In the genomic region with DNA sequence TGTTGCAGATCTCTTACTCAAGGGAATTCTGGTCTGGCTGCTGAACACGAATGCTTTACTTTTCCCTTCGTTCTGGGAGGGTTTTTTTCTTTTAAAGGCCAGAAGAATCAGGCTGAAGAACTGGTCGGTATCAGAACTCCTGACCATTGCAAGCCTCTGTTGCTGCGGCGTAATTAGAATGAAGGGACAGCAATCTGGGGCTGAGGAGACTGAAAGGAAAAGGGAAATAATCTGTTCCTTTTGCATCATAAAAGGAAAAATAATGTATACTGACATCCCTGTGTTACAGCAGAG, we compare ENCODE assay signal across 8 cellular contexts. TPM values are rescaled to one million over a fixed set of nuclear protein-coding genes. Genes with fewer than 3 reads are reported as not detected.
DNase-seq lines count a peak whose midpoint lies in the region; ATAC-seq and TF ChIP-seq lines count a peak whose summit lies in the region.

No MANE protein-coding gene starts in this region.

- DNase-seq in stimulated activated naive CD8-positive, alpha-beta T cell treated with anti-CD3 and anti-CD28 coated beads, Interleukin-15, Interleukin-2, amounts not matched to agents 100 U/mL and 50 U/mL, for 24 hours: no peak
- DNase-seq in breast epithelium (ENCODE audit: low spot score in 2 of 2): no peak
- DNase-seq in medulla oblongata (ENCODE audit: extremely low spot score): peak; percentile 52
- no peak for DNase-seq in uterus
- no peak for DNase-seq in effector CD8-positive, alpha-beta T cell (lab: John Stamatoyannopoulos, UW)
- no peak for DNase-seq in NK-92 treated with Interleukin-12 subunit alpha and Interleukin-12 subunit beta, amount 100 ng/mL, for 24 hours (lab: John Stamatoyannopoulos, UW)
- no peak for DNase-seq in NCI-H1417 treated with DMSO at 0.1 percent for 48 hours (lab: John Stamatoyannopoulos, UW)

- no peak for TF ChIP-seq CTCF in breast epithelium (IDR thresholded peaks at IDR 0.05)
- no peak for TF ChIP-seq CTCF in uterus (IDR thresholded peaks at IDR 0.05)

- H3K27me3 Mint-ChIP-seq in stimulated activated naive CD8-positive, alpha-beta T cell treated with anti-CD3 and anti-CD28 coated beads, Interleukin-15, Interleukin-2, amounts not matched to agents 100 ng/mL and 50 ng/mL, for 24 hours: no peaks in the 10 kb centered on the region

- H3K36me3 ChIP-seq in breast epithelium (no peaks in the 10 kb centered on the region), uterus (no peaks in the 10 kb centered on the region)

- no peak for ATAC-seq in stimulated activated naive CD8-positive, alpha-beta T cell treated with anti-CD3 and anti-CD28 coated beads, Interleukin-15, Interleukin-2, amounts not matched to agents 100 U/mL and 50 U/mL, for 24 hours

- intact Hi-C loops in breast epithelium (cut with DNase I; ENCODE audit: low total_unique reads) (no loop called here), uterus (cut with DNase I; ENCODE audit: low total_unique reads) (no loop called here)

- H3K4me3 Mint-ChIP-seq in stimulated activated naive CD8-positive, alpha-beta T cell treated with anti-CD3 and anti-CD28 coated beads, Interleukin-15, Interleukin-2, amounts not matched to agents 100 ng/mL and 50 ng/mL, for 24 hours: peak overlapping the region; percentile 88

- H3K4me1 Mint-ChIP-seq in stimulated activated naive CD8-positive, alpha-beta T cell treated with anti-CD3 and anti-CD28 coated beads, Interleukin-15, Interleukin-2, amounts not matched to agents 100 ng/mL and 50 ng/mL, for 24 hours (ENCODE audit: low read depth): peaks cover 41% of the 10 kb centered on the region

- H3K4me1 ChIP-seq in breast epithelium (peaks cover 0 to 5% of the 10 kb centered on the region in 2 donors), uterus (peaks cover 6 to 8% of the 10 kb centered on the region in 2 donors)

- H3K27me3 ChIP-seq in breast epithelium (no peaks in the 10 kb centered on the region), uterus (no peaks in the 10 kb centered on the region)

- TF ChIP-seq POLR2A in breast epithelium (IDR thresholded peaks at IDR 0.05) (no peak), uterus (IDR thresholded peaks at IDR 0.05) (no peak)

- no peaks in the 10 kb centered on the region for H3K9me3 Mint-ChIP-seq in stimulated activated naive CD8-positive, alpha-beta T cell treated with anti-CD3 and anti-CD28 coated beads, Interleukin-15, Interleukin-2, amounts not matched to agents 100 ng/mL and 50 ng/mL, for 24 hours

- H3K36me3 Mint-ChIP-seq in stimulated activated naive CD8-positive, alpha-beta T cell treated with anti-CD3 and anti-CD28 coated beads, Interleukin-15, Interleukin-2, amounts not matched to agents 100 ng/mL and 50 ng/mL, for 24 hours (ENCODE audit: low read depth): peaks cover 6% of the 10 kb centered on the region

- no peaks in the 10 kb centered on the region for H3K9me3 ChIP-seq in breast epithelium
- no peaks in the 10 kb centered on the region for H3K9me3 ChIP-seq in uterus

- H3K4me3 ChIP-seq in breast epithelium (peak overlapping the region; percentile 74 to 90 (median 81)), uterus (peak overlapping the region; percentile 87 to 92)

- H3K27ac Mint-ChIP-seq in stimulated activated naive CD8-positive, alpha-beta T cell treated with anti-CD3 and anti-CD28 coated beads, Interleukin-15, Interleukin-2, amounts not matched to agents 100 ng/mL and 50 ng/mL, for 24 hours: peak overlapping the region; percentile 93

- peak overlapping the region; percentile 91 for H3K27ac ChIP-seq in breast epithelium
- peak overlapping the region; percentile 87 to 94 for H3K27ac ChIP-seq in uterus

RNA-seq across cellular contexts. Expression of a gene that starts 0.7 kb away (rescaled TPM):
- 10 to 100 TPM; 25.8 to 54.7 (median 51.5) TPM for total RNA-seq in breast epithelium
- total RNA-seq in uterus: 10 to 100 TPM in 3 of 4 donors, 1 to 10 TPM in 1; 7.7 to 56.0 (median 23.1) TPM
